27 cellular contexts compared by ENCODE assay signal in genomic region chr5:40478766-40479165, GRCh38.
"Had no signal": no experiment of that assay in that cellular context is flagged by ENCODE, and none has a peak within 500 bp of the region (broad histone marks: within the 10 kb centered on the region; RNA-seq: fewer than 3 reads in every experiment).

No MANE protein-coding gene starts in this region.

- H3K4me1 ChIP-seq: heart right ventricle had no signal

- H3K36me3 ChIP-seq: heart right ventricle, spleen, tibial artery had no signal

- H3K4me3 ChIP-seq: heart right ventricle, mucosa of descending colon, spleen, tibial artery had no signal

- H3K36me3 Mint-ChIP-seq: brain had no signal

- H3K9me3 Mint-ChIP-seq: brain, neural crest cell had no signal

- H3K27ac ChIP-seq: heart right ventricle, spleen, VCaP had no signal

- H3K9me3 ChIP-seq: mucosa of descending colon, spleen had no signal

- H3K27me3 Mint-ChIP-seq: naive thymus-derived CD4-positive, alpha-beta T cell had no signal

- DNase-seq: activated CD4-positive, alpha-beta T cell treated with anti-CD3 and anti-CD28 coated beads for 1 hour; activated CD4-positive, alpha-beta T cell treated with anti-CD3 and anti-CD28 coated beads, Interleukin-2, amount 50 U/mL, for 1 hour; activated effector memory CD4-positive, alpha-beta T cell treated with anti-CD3 and anti-CD28 coated beads, Interleukin-2, amount 50 U/mL, for 16 hours; activated naive CD4-positive, alpha-beta T cell treated with anti-CD3 and anti-CD28 coated beads, Interleukin-2, amount 50 U/mL, for 16 hours; activated T-cell treated with anti-CD3 and anti-CD28 coated beads, Interleukin-2, amount 50 U/mL, for 48 hours; aorta; caudate nucleus; dermis blood vessel endothelial cell; effector CD8-positive, alpha-beta T cell; erythroblast; heart right ventricle; islet precursor cell; left cardiac atrium; mesendoderm; mucosa of descending colon; naive thymus-derived CD4-positive, alpha-beta T cell; occipital lobe; posterior cingulate gyrus; spleen; stimulated activated CD4-positive, alpha-beta T cell treated with anti-CD3 and anti-CD28 coated beads, Interleukin-4, amount 100 ng/mL, for 1 hour; stimulated activated naive CD4-positive, alpha-beta T cell treated with Interleukin-2 at 50 U/mL for 16 hours; tibial artery had no signal

- H3K27ac Mint-ChIP-seq: brain; naive thymus-derived CD4-positive, alpha-beta T cell; T-helper 1 cell treated with Interleukin-12 subunit alpha and Interleukin-12 subunit beta and Interleukin-4 antibody, amounts not matched to agents 30 μg/mL and 1 μg/mL, for 36 hours had no signal

- H3K27me3 ChIP-seq: heart right ventricle, spleen, tibial artery had no signal

- ATAC-seq: heart right ventricle, mucosa of descending colon, sciatic nerve had no signal

- H3K4me3 Mint-ChIP-seq: brain; naive thymus-derived CD4-positive, alpha-beta T cell; neural crest cell; T-helper 1 cell treated with Interleukin-12 subunit alpha and Interleukin-12 subunit beta and Interleukin-4 antibody, amounts not matched to agents 30 μg/mL and 1 μg/mL, for 36 hours had no signal

- H3K4me1 Mint-ChIP-seq: brain, neural crest cell had no signal
